ENCODE assay signal across 22 cellular contexts in the genomic region with DNA sequence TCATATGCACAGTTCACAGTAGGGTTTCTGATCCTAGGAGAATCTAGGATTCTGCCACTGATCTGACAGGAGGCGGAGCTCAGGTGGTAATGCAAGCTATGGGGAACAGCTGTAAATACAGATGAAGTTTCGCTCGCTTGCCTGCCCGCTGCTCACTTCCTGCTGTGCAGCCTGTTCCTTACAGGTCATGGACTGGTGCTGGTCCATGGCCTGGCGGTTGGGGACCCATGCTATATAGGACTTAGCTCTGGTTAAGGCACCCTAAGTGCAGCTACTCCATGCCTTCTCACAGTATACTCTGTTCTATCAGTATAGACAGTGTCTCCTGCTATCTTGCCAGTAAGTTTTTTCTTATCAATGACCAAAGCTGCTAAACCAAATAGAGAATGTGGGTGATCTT.
"Had no signal": no experiment of that assay in that cellular context is flagged by ENCODE, and none has a peak within 500 bp of the region (broad histone marks: within the 10 kb centered on the region; RNA-seq: fewer than 3 reads in every experiment).

No MANE protein-coding gene starts in this region.

- H3K4me1 ChIP-seq: testis had no signal

- H3K27ac Mint-ChIP-seq: WTC11 had no signal

- H3K4me3 Mint-ChIP-seq: WTC11 had no signal

- ATAC-seq: left lobe of liver, lower lobe of right lung, WTC11 had no signal

- DNase-seq: activated naive CD4-positive, alpha-beta T cell treated with Interleukin-2 at 50 U/mL for 16 hours; activated T-cell treated with anti-CD3 and anti-CD28 coated beads, Interleukin-2, amount 50 U/mL, for 1 hour; aorta; brain microvascular endothelial cell; central memory CD4-positive, alpha-beta T cell; dermis blood vessel endothelial cell; effector CD8-positive, alpha-beta T cell; foreskin melanocyte; glutamatergic neuron; immature natural killer cell; lower lobe of right lung; naive B cell; occipital lobe; stimulated activated CD4-positive, alpha-beta T cell treated with anti-CD3 and anti-CD28 coated beads, Interleukin-4, amount 100 ng/mL, for 1 hour; stimulated activated naive CD4-positive, alpha-beta T cell; T-helper 9 cell; testis; trophoblast cell had no signal

- H3K4me3 ChIP-seq: hepatocyte, lower lobe of right lung, testis, vagina had no signal

- H3K9me3 Mint-ChIP-seq: immature natural killer cell, naive B cell had no signal

- H3K9me3 ChIP-seq: lower lobe of right lung, testis, vagina had no signal

- H3K27ac ChIP-seq: brain microvascular endothelial cell, hepatocyte, lower lobe of right lung, testis, vagina had no signal

- H2AFZ ChIP-seq: hepatocyte had no signal

- H3K27me3 ChIP-seq: brain microvascular endothelial cell, testis, vagina had no signal
